ENCODE assay signal across 11 cellular contexts in the genomic region with DNA sequence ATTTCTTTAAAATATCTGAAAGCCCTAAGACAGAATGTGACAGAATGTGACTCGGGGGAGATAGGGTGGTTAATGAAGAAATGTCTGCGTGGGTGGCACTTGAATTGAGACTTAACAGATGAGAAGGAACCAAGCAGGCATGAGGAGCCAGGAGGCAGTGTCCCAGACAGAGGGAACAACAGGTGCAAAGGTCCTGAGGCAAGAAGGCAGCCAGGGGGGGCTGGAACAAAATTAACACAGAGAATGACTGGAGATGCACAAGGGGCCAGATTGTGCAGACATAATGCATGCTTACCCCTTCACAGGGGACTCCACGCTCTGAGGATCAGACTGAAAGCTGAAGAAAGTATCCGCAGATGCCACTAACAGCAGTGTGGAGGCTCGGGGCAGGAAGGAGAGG. TPM values are rescaled to one million over a fixed set of nuclear protein-coding genes. Genes with fewer than 3 reads are reported as not detected.
DNase-seq lines count a peak whose midpoint lies in the region; ATAC-seq and TF ChIP-seq lines count a peak whose summit lies in the region.
"Had no signal": no experiment of that assay in that cellular context is flagged by ENCODE, and none has a peak within 500 bp of the region (broad histone marks: within the 10 kb centered on the region; RNA-seq: fewer than 3 reads in every experiment).

No MANE protein-coding gene starts in this region.

- no peak overlapping the region for H3K27ac ChIP-seq in BLaER1
- no peak overlapping the region for H3K27ac ChIP-seq in IMR-90 (ENCODE audit: insufficient read depth, low read length)
- no peak overlapping the region for H3K27ac ChIP-seq in aorta (ENCODE audit: low read depth in 1 of 2, low read length in 2 of 2)

- ATAC-seq in IMR-90 (ENCODE audit: low read depth) (no peak), aorta (ENCODE audit: low FRiP score) (no peak), HG02840 (IDR thresholded peaks at IDR 0.05; ENCODE audit: low FRiP score, unreplicated experiment) (no peak), HG02884 (IDR thresholded peaks at IDR 0.05; ENCODE audit: unreplicated experiment) (no peak)
- no peak for ATAC-seq in natural killer cell treated with Interleukin-12 subunit alpha and Interleukin-12 subunit beta and Interleukin-15 and Interleukin-18, amount 100 ng/mL, for 72 hours

- no peak overlapping the region for H4K91ac ChIP-seq in IMR-90 (ENCODE audit: insufficient read depth, low read depth, low read length)

- no peaks in the 10 kb centered on the region for H3K27me3 Mint-ChIP-seq in chondrocyte (ENCODE audit: low read depth)
- H3K27me3 Mint-ChIP-seq in natural killer cell treated with Interleukin-12 subunit alpha and Interleukin-12 subunit beta and Interleukin-15 and Interleukin-18, amount 100 ng/mL, for 72 hours: no peaks in the 10 kb centered on the region

- peak overlapping the region; percentile 95 for H3K4me3 Mint-ChIP-seq in chondrocyte (ENCODE audit: unreplicated experiment)
- peak overlapping the region; percentile 98 for H3K4me3 Mint-ChIP-seq in natural killer cell treated with Interleukin-12 subunit alpha and Interleukin-12 subunit beta and Interleukin-15 and Interleukin-18, amount 100 ng/mL, for 72 hours

- no peak overlapping the region for H3K4ac ChIP-seq in IMR-90 (ENCODE audit: low read depth, low read length)

- H3K9me3 ChIP-seq in BLaER1: no peaks in the 10 kb centered on the region
- H3K9me3 ChIP-seq in IMR-90 (ENCODE audit: control insufficient read depth, insufficient read depth, low read length): no peaks in the 10 kb centered on the region
- no peaks in the 10 kb centered on the region for H3K9me3 ChIP-seq in aorta (ENCODE audit: control insufficient read depth, low read length)

- no peak overlapping the region for H2BK5ac ChIP-seq in IMR-90 (ENCODE audit: low read depth, low read length, poor library complexity, severe bottlenecking)

- CTCF ChIA-PET in IMR-90 (lab: Yijun Ruan, JAX): no interaction called here

- no peak overlapping the region for H4K8ac ChIP-seq in IMR-90 (ENCODE audit: low read depth in 2 of 2, low read length in 2 of 2)

- peaks cover 41% of the 10 kb centered on the region for H3K4me1 Mint-ChIP-seq in chondrocyte (ENCODE audit: low read depth)
- peaks cover 42 to 47% of the 10 kb centered on the region in 2 donors for H3K4me1 Mint-ChIP-seq in natural killer cell treated with Interleukin-12 subunit alpha and Interleukin-12 subunit beta and Interleukin-15 and Interleukin-18, amount 100 ng/mL, for 72 hours (ENCODE audit: low read depth in 2 of 2)

- no peak overlapping the region for H3K56ac ChIP-seq in IMR-90 (ENCODE audit: extremely low read depth, insufficient read depth, low read length)

- H2AFZ ChIP-seq in IMR-90 (replicated peaks; ENCODE audit: low read length, poor library complexity): no peak overlapping the region

- H2BK20ac ChIP-seq in IMR-90 (ENCODE audit: low read depth, low read length): no peak overlapping the region

- BruUV-seq in IMR-90 (replicated peaks; lab: Mats Ljungman, UMichigan): no TSS peak

- peak overlapping the region; percentile 96 for H3K4me2 ChIP-seq in BLaER1
- H3K4me2 ChIP-seq in IMR-90 (ENCODE audit: low read depth, low read length): peak overlapping the region; percentile 98; the same call in 1 of the 2 replicates

- no peak overlapping the region for H3K18ac ChIP-seq in IMR-90 (ENCODE audit: low read depth, low read length)

- intact Hi-C loops in IMR-90 (cut with micrococcal nuclease): no loop called here
- intact Hi-C loops in aorta (cut with DNase I): no loop called here

- H3K9me3 Mint-ChIP-seq in chondrocyte (ENCODE audit: low read depth): no peaks in the 10 kb centered on the region
- H3K9me3 Mint-ChIP-seq in natural killer cell treated with Interleukin-12 subunit alpha and Interleukin-12 subunit beta and Interleukin-15 and Interleukin-18, amount 100 ng/mL, for 72 hours: no peaks in the 10 kb centered on the region

- DNase-seq in IMR-90 (no peak), chondrocyte (ENCODE audit: low spot score) (no peak), aorta (no peak), glomerular visceral epithelial cell (ENCODE audit: extremely low spot score) (no peak)
- no peak for DNase-seq in natural killer cell treated with Interleukin-12 subunit alpha and Interleukin-12 subunit beta and Interleukin-15 and Interleukin-18, amount 100 ng/mL, for 72 hours (ENCODE audit: low spot score)
- DNase-seq: GDM1, NCI-H345 had no signal

- H2BK15ac ChIP-seq in IMR-90 (ENCODE audit: low read depth, low read length): no peak overlapping the region

- peaks cover 63% of the 10 kb centered on the region for H4K20me1 ChIP-seq in BLaER1
- peaks cover 12% of the 10 kb centered on the region for H4K20me1 ChIP-seq in IMR-90 (ENCODE audit: insufficient read depth, low read length)

- POLR2A ChIA-PET in IMR-90 (lab: Charles Lee; ENCODE audit: unreplicated experiment): interaction anchor here (0.5 kb wide), 1 partner anchor 21 kb away, joined by 4 read pairs; no protein-coding TSS in a partner anchor

- H3K23ac ChIP-seq in IMR-90 (ENCODE audit: low read depth, low read length): no peak overlapping the region

- TF ChIP-seq RAD21 in IMR-90 (IDR thresholded peaks at IDR 0.05; ENCODE audit: low read length): no peak

- H3K9me1 ChIP-seq in IMR-90 (ENCODE audit: insufficient read depth, low read length): peaks cover 10% of the 10 kb centered on the region; the same call in 1 of the 2 replicates

- H3K27me3 ChIP-seq in BLaER1 (no peaks in the 10 kb centered on the region), IMR-90 (ENCODE audit: control insufficient read depth, insufficient read depth, low read length) (peaks cover under 1% of the 10 kb centered on the region; the same call in 1 of the 2 replicates), aorta (ENCODE audit: control insufficient read depth in 1 of 2, insufficient read depth in 2 of 2, low read length in 1 of 2) (no peaks in the 10 kb centered on the region)

- H2BK120ac ChIP-seq in IMR-90 (ENCODE audit: low read depth, low read length): no peak overlapping the region

- peak overlapping the region; percentile 97 for H3K4me3 ChIP-seq in BLaER1
- 0 out of 2 replicates have a peak overlapping the region, but pooled peaks have one; percentile 5 for H3K4me3 ChIP-seq in IMR-90 (ENCODE audit: insufficient read depth, low read depth, low read length)
- H3K4me3 ChIP-seq in aorta (ENCODE audit: low read length in 2 of 2): no peak overlapping the region

- H3K14ac ChIP-seq in IMR-90 (replicated peaks; ENCODE audit: low read depth, low read length): no peak overlapping the region

- H3K9ac ChIP-seq in BLaER1: peak overlapping the region; percentile 98
- no peak overlapping the region for H3K9ac ChIP-seq in IMR-90 (ENCODE audit: low read depth, low read length)

- TF ChIP-seq CTCF in IMR-90 (conservative IDR thresholded peaks at IDR 0.05; ENCODE audit: low read depth, low read length) (no peak), chondrocyte (IDR thresholded peaks at IDR 0.05) (no peak)

- H3K27ac Mint-ChIP-seq in chondrocyte (ENCODE audit: unreplicated experiment): no peak overlapping the region
- H3K27ac Mint-ChIP-seq in natural killer cell treated with Interleukin-12 subunit alpha and Interleukin-12 subunit beta and Interleukin-15 and Interleukin-18, amount 100 ng/mL, for 72 hours: peak overlapping the region; percentile 98 to 99

- in situ Hi-C loops in IMR-90 (cut with MboI; ENCODE audit: low sequenced_read_pairs): no loop called here

- H2AK5ac ChIP-seq in IMR-90 (ENCODE audit: low read depth, low read length): no peak overlapping the region

- dilution Hi-C loops in IMR-90 (cut with HindIII; ENCODE audit: low sequenced_read_pairs, unreplicated experiment): no loop called here

- no peak for TF ChIP-seq POLR2A in IMR-90 (IDR thresholded peaks at IDR 0.05; ENCODE audit: low read depth, low read length)

- peaks cover 40 to 46% of the 10 kb centered on the region in 2 experiments for H3K79me1 ChIP-seq in IMR-90 (ENCODE audit: low read depth in 1 of 2, low read length in 2 of 2)

- peaks cover 43% of the 10 kb centered on the region for H3K36me3 ChIP-seq in BLaER1
- H3K36me3 ChIP-seq in IMR-90 (ENCODE audit: control insufficient read depth, insufficient read depth, low read length): peaks cover 7% of the 10 kb centered on the region; the same call in 1 of the 2 replicates
- H3K36me3 ChIP-seq in aorta (ENCODE audit: control insufficient read depth in 1 of 2, insufficient read depth in 2 of 2, low read length in 1 of 2): peaks cover 0 to 1% of the 10 kb centered on the region in 2 donors

- H4K5ac ChIP-seq in IMR-90 (ENCODE audit: low read depth, low read length): no peak overlapping the region

- no peak overlapping the region for H2AK9ac ChIP-seq in IMR-90 (replicated peaks; ENCODE audit: low read depth, low read length, poor library complexity)

- H3K4me1 ChIP-seq in BLaER1 (peaks cover 49% of the 10 kb centered on the region), IMR-90 (ENCODE audit: control insufficient read depth, insufficient read depth, low read length) (peaks cover 24% of the 10 kb centered on the region), aorta (ENCODE audit: control insufficient read depth in 1 of 2, insufficient read depth in 2 of 2, low read length in 2 of 2) (peaks cover 0 to 3% of the 10 kb centered on the region in 2 donors)

- WGBS in IMR-90 (ENCODE audit: extremely low coverage in 2 of 2, insufficient read length in 1 of 2), 2 experiments: 86% methylated on average over 2 of the region's 5 CpGs; no CpG with 5 or more reads in 1 of the 2 experiments
- WGBS in aorta, 2 donors: 86 to 87% methylated on average over 5 of the region's 5 CpGs

- no peaks in the 10 kb centered on the region for H3K36me3 Mint-ChIP-seq in chondrocyte (ENCODE audit: low read depth)
- H3K36me3 Mint-ChIP-seq in natural killer cell treated with Interleukin-12 subunit alpha and Interleukin-12 subunit beta and Interleukin-15 and Interleukin-18, amount 100 ng/mL, for 72 hours: peaks cover 12% of the 10 kb centered on the region

RNA-seq across cellular contexts. Expression of a gene that starts 1.7 kb away (rescaled TPM):
- 164 and 303 TPM in 2 replicates for total RNA-seq in IMR-90 (2012; rRNA removed)
- polyA plus RNA-seq in IMR-90 (2012; rRNA removed): 251 and 253 TPM in 2 replicates
- 241 and 386 TPM in 2 replicates for polyA plus RNA-seq in IMR-90 (2012; cell fraction: cytosol; rRNA removed)
- polyA plus RNA-seq in IMR-90 (2012; cell fraction: nucleus; rRNA removed; ENCODE audit: low replicate concordance): 123 and 180 TPM in 2 replicates
- total RNA-seq in chondrocyte: 76.6 to 128 TPM (median 83.4 TPM) in 3 replicates
- 100 to 1,000 TPM; 136 to 150 TPM for total RNA-seq in natural killer cell treated with Interleukin-12 subunit alpha and Interleukin-12 subunit beta and Interleukin-15 and Interleukin-18, amount 100 ng/mL, for 72 hours
- 10 to 100 TPM; 86.2 to 89.0 TPM for total RNA-seq in aorta
- polyA plus RNA-seq in aorta: 100 to 1,000 TPM; 142 to 145 TPM

RNA-seq across cellular contexts. Expression of a gene that starts 8.0 kb away (rescaled TPM):
- total RNA-seq in IMR-90 (2012; rRNA removed) (1.1 TPM in 2 replicates), chondrocyte (6.8 to 11.6 TPM (median 10.1 TPM) in 3 replicates), aorta (10 to 100 TPM in 1 of 2 donors, 1 to 10 TPM in 1; 8.8 to 15.0 TPM)
- polyA plus RNA-seq in IMR-90 (2012; rRNA removed) (6.5 and 7.6 TPM in 2 replicates), aorta (1 to 10 TPM; 5.7 to 9.4 TPM)
- 8.3 and 12.9 TPM in 2 replicates for polyA plus RNA-seq in IMR-90 (2012; cell fraction: cytosol; rRNA removed)
- polyA plus RNA-seq in IMR-90 (2012; cell fraction: nucleus; rRNA removed; ENCODE audit: low replicate concordance): 12.4 and 21.2 TPM in 2 replicates
- 10 to 100 TPM; 26.5 to 45.4 TPM for total RNA-seq in natural killer cell treated with Interleukin-12 subunit alpha and Interleukin-12 subunit beta and Interleukin-15 and Interleukin-18, amount 100 ng/mL, for 72 hours

RNA-seq across cellular contexts. Expression of a gene that starts 34.5 kb away (rescaled TPM):
- not detected in 2 replicates for total RNA-seq in IMR-90 (2012; rRNA removed)
- polyA plus RNA-seq in IMR-90 (2012; rRNA removed): not detected in 2 replicates
- 0.01 TPM in 1 of 2 replicates, not detected in the other for polyA plus RNA-seq in IMR-90 (2012; cell fraction: cytosol; rRNA removed)
- 0.02 and 0.05 TPM in 2 replicates for polyA plus RNA-seq in IMR-90 (2012; cell fraction: nucleus; rRNA removed; ENCODE audit: low replicate concordance)
- total RNA-seq in chondrocyte: not detected in 3 replicates
- not detected for total RNA-seq in natural killer cell treated with Interleukin-12 subunit alpha and Interleukin-12 subunit beta and Interleukin-15 and Interleukin-18, amount 100 ng/mL, for 72 hours
- total RNA-seq in aorta: not detected
- polyA plus RNA-seq in aorta: not detected
- total RNA-seq: kidney epithelial cell had no signal

RNA-seq across cellular contexts. Expression of a gene that starts 38.1 kb away (rescaled TPM):
- total RNA-seq in IMR-90 (2012; rRNA removed) (5.6 and 7.3 TPM in 2 replicates), chondrocyte (6.5 to 9.4 TPM (median 8.4 TPM) in 3 replicates), aorta (1 to 10 TPM; 9.1 to 9.2 TPM)
- polyA plus RNA-seq in IMR-90 (2012; rRNA removed) (12.9 and 14.5 TPM in 2 replicates), aorta (10 to 100 TPM in 1 of 2 donors, 1 to 10 TPM in 1; 4.1 to 52.6 TPM)
- 12.4 and 23.8 TPM in 2 replicates for polyA plus RNA-seq in IMR-90 (2012; cell fraction: cytosol; rRNA removed)
- polyA plus RNA-seq in IMR-90 (2012; cell fraction: nucleus; rRNA removed; ENCODE audit: low replicate concordance): 46.2 and 104 TPM in 2 replicates
- total RNA-seq in natural killer cell treated with Interleukin-12 subunit alpha and Interleukin-12 subunit beta and Interleukin-15 and Interleukin-18, amount 100 ng/mL, for 72 hours: 10 to 100 TPM; 15.0 to 24.8 TPM

RNA-seq across cellular contexts. Expression of a gene that starts 46.2 kb away (rescaled TPM):
- total RNA-seq in IMR-90 (2012; rRNA removed) (115 and 116 TPM in 2 replicates), chondrocyte (102 to 119 TPM (median 109 TPM) in 3 replicates), aorta (10 to 100 TPM; 57.2 to 72.7 TPM)
- polyA plus RNA-seq in IMR-90 (2012; rRNA removed) (239 and 277 TPM in 2 replicates), aorta (100 to 1,000 TPM in 1 of 2 donors, 10 to 100 TPM in 1; 91.0 to 104 TPM)
- polyA plus RNA-seq in IMR-90 (2012; cell fraction: cytosol; rRNA removed): 256 and 277 TPM in 2 replicates
- polyA plus RNA-seq in IMR-90 (2012; cell fraction: nucleus; rRNA removed; ENCODE audit: low replicate concordance): 79.4 and 122 TPM in 2 replicates
- 100 to 1,000 TPM; 310 to 360 TPM for total RNA-seq in natural killer cell treated with Interleukin-12 subunit alpha and Interleukin-12 subunit beta and Interleukin-15 and Interleukin-18, amount 100 ng/mL, for 72 hours

Comparison
In these comparisons a context has a peak if more than half of its experiments do, and no peak if none do; other contexts are left out.
1. H3K4me3 ChIP-seq: peak in BLaER1 (single experiment) and IMR-90 (single experiment); none in aorta (0 of 2).